In genomic region chr16:85398688-85399582, GRCh38 we compare ENCODE assay signal across 1 cellular context.
TF ChIP-seq lines count a peak whose summit lies in the region.

No MANE protein-coding gene starts in this region.

TF ChIP-seq in HEK293, 187 proteins besides CTCF, POLR2A, EP300 and RAD21 (continued from another document):
- TF ChIP-seq ZNF18 (tag by site-specific recombination; IDR thresholded peaks at IDR 0.05) (peak; percentile 31; the same call in 1 of the 2 replicates), HOXA7 (CRISPR knock-in tag; IDR thresholded peaks at IDR 0.05; ENCODE audit: borderline replicate concordance) (no peak)
TF ChIP-seq in HEK293: peak in this region for 1.
